Comparison of ENCODE assay signal across 16 cellular contexts in genomic region chr12:119204716-119205285, GRCh38. TPM values are rescaled to one million over a fixed set of nuclear protein-coding genes. Genes with fewer than 3 reads are reported as not detected.
DNase-seq lines count a peak whose midpoint lies in the region; ATAC-seq and TF ChIP-seq lines count a peak whose summit lies in the region.
"Had no signal": no experiment of that assay in that cellular context is flagged by ENCODE, and none has a peak within 500 bp of the region (broad histone marks: within the 10 kb centered on the region; RNA-seq: fewer than 3 reads in every experiment).

No MANE protein-coding gene starts in this region.

- CTCF ChIA-PET in activated CD8-positive, alpha-beta T cell treated with anti-CD3 and anti-CD28 coated beads, Interleukin-2, amount 10 ng/mL, durations not matched to agents 7 days and 5 days (lab: Charles Lee), result no interaction called here

- no peak for TF ChIP-seq POLR2A in esophagus squamous epithelium (IDR thresholded peaks at IDR 0.05)

- H3K36me3 ChIP-seq in esophagus squamous epithelium, result no peaks in the 10 kb centered on the region
- H3K36me3 ChIP-seq in rectal smooth muscle tissue (ENCODE audit: control insufficient read depth, insufficient read depth, low read length), result no peaks in the 10 kb centered on the region
- H3K36me3 ChIP-seq: BE2C had no signal

- H3K4me1 ChIP-seq in esophagus squamous epithelium, result peaks cover 15 to 60% (median 18%) of the 10 kb centered on the region in 3 donors
- peaks cover 7% of the 10 kb centered on the region for H3K4me1 ChIP-seq in right cardiac atrium (ENCODE audit: control insufficient read depth, insufficient read depth, low read length)
- H3K4me1 ChIP-seq in rectal smooth muscle tissue (ENCODE audit: control insufficient read depth, insufficient read depth, low read length), result peaks cover 50% of the 10 kb centered on the region
- H3K4me1 ChIP-seq: BE2C had no signal

- intact Hi-C loops in esophagus squamous epithelium (cut with DNase I), result no loop called here
- intact Hi-C loops in right cardiac atrium (cut with DNase I), result no loop called here
- intact Hi-C loops in head of caudate nucleus (cut with DNase I), result no loop called here

- POLR2A ChIA-PET in activated CD8-positive, alpha-beta T cell treated with anti-CD3 and anti-CD28 coated beads, Interleukin-2, amount 10 ng/mL, durations not matched to agents 7 days and 5 days (lab: Charles Lee), result no interaction called here

- peak in 1 of 2 donors; percentile 29 for ATAC-seq in right cardiac atrium
- no peak for ATAC-seq in effector memory CD8-positive, alpha-beta T cell (replicated peaks)
- ATAC-seq in activated CD8-positive, alpha-beta T cell treated with anti-CD3 and anti-CD28 coated beads, Interleukin-2, amount 10 ng/mL, durations not matched to agents 7 days and 5 days, result no peak

- no peak overlapping the region for H3K27ac Mint-ChIP-seq in effector memory CD8-positive, alpha-beta T cell
- no peak overlapping the region for H3K27ac Mint-ChIP-seq in activated CD8-positive, alpha-beta T cell treated with anti-CD3 and anti-CD28 coated beads, Interleukin-2, amount 10 ng/mL, durations not matched to agents 7 days and 5 days
- H3K27ac Mint-ChIP-seq: CD4-positive, alpha-beta T cell had no signal

- H3K9ac ChIP-seq in rectal smooth muscle tissue (ENCODE audit: low read length), result no peak overlapping the region

- DNase-seq in ELF-1 (ENCODE audit: low read depth, low spot score) (peak; percentile 47), esophagus squamous epithelium (lab: John Stamatoyannopoulos, UW) (no peak), right cardiac atrium (peak in 1 of 3 donors; percentile 60), head of caudate nucleus (no peak)
- no peak for DNase-seq in effector memory CD8-positive, alpha-beta T cell
- DNase-seq in stimulated activated naive CD4-positive, alpha-beta T cell (lab: John Stamatoyannopoulos, UW), result no peak
- DNase-seq in activated CD8-positive, alpha-beta T cell treated with anti-CD3 and anti-CD28 coated beads, Interleukin-2, amount 10 ng/mL, durations not matched to agents 7 days and 5 days, result no peak
- DNase-seq: 8988T; BE2C; CD4-positive, alpha-beta T cell; HCEC 1CT; NCI-H1417; NCI-H187 treated with DMSO at 0.1 percent for 48 hours; NCI-H446 treated with DMSO at 0.1 percent for 48 hours; OCI-M1 had no signal

- H3K4me1 Mint-ChIP-seq in effector memory CD8-positive, alpha-beta T cell (ENCODE audit: low read depth in 2 of 2), result no peaks in the 10 kb centered on the region
- no peaks in the 10 kb centered on the region for H3K4me1 Mint-ChIP-seq in activated CD8-positive, alpha-beta T cell treated with anti-CD3 and anti-CD28 coated beads, Interleukin-2, amount 10 ng/mL, durations not matched to agents 7 days and 5 days (ENCODE audit: low read depth)

- no peaks in the 10 kb centered on the region for H3K36me3 Mint-ChIP-seq in effector memory CD8-positive, alpha-beta T cell (ENCODE audit: insufficient read depth)
- no peaks in the 10 kb centered on the region for H3K36me3 Mint-ChIP-seq in activated CD8-positive, alpha-beta T cell treated with anti-CD3 and anti-CD28 coated beads, Interleukin-2, amount 10 ng/mL, durations not matched to agents 7 days and 5 days (ENCODE audit: low read depth)

- no peaks in the 10 kb centered on the region for H3K9me3 Mint-ChIP-seq in effector memory CD8-positive, alpha-beta T cell
- H3K9me3 Mint-ChIP-seq in activated CD8-positive, alpha-beta T cell treated with anti-CD3 and anti-CD28 coated beads, Interleukin-2, amount 10 ng/mL, durations not matched to agents 7 days and 5 days (ENCODE audit: insufficient read depth), result no peaks in the 10 kb centered on the region
- H3K9me3 Mint-ChIP-seq: CD4-positive, alpha-beta T cell had no signal

- 100% methylated on average over 2 of the region's 7 CpGs; no CpG with 5 or more reads in 1 of the 2 donors for WGBS in esophagus squamous epithelium, 2 donors
- 44% methylated on average over 7 of the region's 7 CpGs for WGBS in right cardiac atrium

- no peak for TF ChIP-seq CTCF in esophagus squamous epithelium (IDR thresholded peaks at IDR 0.05)

- H3K4me3 ChIP-seq in esophagus squamous epithelium, result no peak overlapping the region
- no peak overlapping the region for H3K4me3 ChIP-seq in right cardiac atrium (ENCODE audit: low read length)
- no peak overlapping the region for H3K4me3 ChIP-seq in rectal smooth muscle tissue (ENCODE audit: low read length)

- H3K27me3 ChIP-seq in esophagus squamous epithelium (no peaks in the 10 kb centered on the region), right cardiac atrium (ENCODE audit: control insufficient read depth, insufficient read depth) (no peaks in the 10 kb centered on the region), rectal smooth muscle tissue (ENCODE audit: control insufficient read depth, insufficient read depth, low read length) (no peaks in the 10 kb centered on the region)
- H3K27me3 ChIP-seq: BE2C had no signal

- no peaks in the 10 kb centered on the region for H3K9me3 ChIP-seq in esophagus squamous epithelium
- no peaks in the 10 kb centered on the region for H3K9me3 ChIP-seq in right cardiac atrium (ENCODE audit: control insufficient read depth, low read length)
- H3K9me3 ChIP-seq: BE2C had no signal

- H3K27me3 Mint-ChIP-seq in effector memory CD8-positive, alpha-beta T cell, result peaks cover 0 to 10% of the 10 kb centered on the region in 2 donors
- H3K27me3 Mint-ChIP-seq in activated CD8-positive, alpha-beta T cell treated with anti-CD3 and anti-CD28 coated beads, Interleukin-2, amount 10 ng/mL, durations not matched to agents 7 days and 5 days (ENCODE audit: low read depth), result no peaks in the 10 kb centered on the region
- H3K27me3 Mint-ChIP-seq: CD4-positive, alpha-beta T cell had no signal

- peak overlapping the region in 3 of 4 donors; percentile 42 to 78 (median 77) for H3K27ac ChIP-seq in esophagus squamous epithelium
- peak overlapping the region; percentile 83 for H3K27ac ChIP-seq in right cardiac atrium (ENCODE audit: low read length)
- peak overlapping the region; percentile 50 for H3K27ac ChIP-seq in rectal smooth muscle tissue (ENCODE audit: low read depth, low read length)

- no peak overlapping the region for H3K4me3 Mint-ChIP-seq in effector memory CD8-positive, alpha-beta T cell
- no peak overlapping the region for H3K4me3 Mint-ChIP-seq in activated CD8-positive, alpha-beta T cell treated with anti-CD3 and anti-CD28 coated beads, Interleukin-2, amount 10 ng/mL, durations not matched to agents 7 days and 5 days
- H3K4me3 Mint-ChIP-seq: CD4-positive, alpha-beta T cell had no signal

RNA-seq across cellular contexts. Expression of gene HSPB8, which starts 26.1 kb away (rescaled TPM):
- total RNA-seq in esophagus squamous epithelium, result 10 to 100 TPM; 47.8 to 86.4 (median 72.1) TPM
- total RNA-seq in right cardiac atrium, result 100 to 1,000 TPM; 452 to 572 (median 520) TPM
- polyA plus RNA-seq in right cardiac atrium, result 567 TPM
- not detected for total RNA-seq in activated CD8-positive, alpha-beta T cell treated with anti-CD3 and anti-CD28 coated beads, Interleukin-2, amount 10 ng/mL, durations not matched to agents 7 days and 5 days
- total RNA-seq: CD4-positive, alpha-beta T cell had no signal

Comparison
In these comparisons a context has a peak if more than half of its experiments do, and no peak if none do; other contexts are left out.
1. RNA of gene HSPB8, which starts 26.1 kb away (total RNA-seq): 452 to 572 TPM in right cardiac atrium and 47.8 to 86.4 TPM in esophagus squamous epithelium; not detected in activated CD8-positive, alpha-beta T cell treated with anti-CD3 and anti-CD28 coated beads, Interleukin-2, amount 10 ng/mL, durations not matched to agents 7 days and 5 days; every median in the first group is over 10 times any median in the second.
2. Peak in every context shown above with its lines, with median percentiles within 50 percentile points of each other: H3K27ac ChIP-seq.